ENCODE assay signal across 8 cellular contexts in the genomic region with DNA sequence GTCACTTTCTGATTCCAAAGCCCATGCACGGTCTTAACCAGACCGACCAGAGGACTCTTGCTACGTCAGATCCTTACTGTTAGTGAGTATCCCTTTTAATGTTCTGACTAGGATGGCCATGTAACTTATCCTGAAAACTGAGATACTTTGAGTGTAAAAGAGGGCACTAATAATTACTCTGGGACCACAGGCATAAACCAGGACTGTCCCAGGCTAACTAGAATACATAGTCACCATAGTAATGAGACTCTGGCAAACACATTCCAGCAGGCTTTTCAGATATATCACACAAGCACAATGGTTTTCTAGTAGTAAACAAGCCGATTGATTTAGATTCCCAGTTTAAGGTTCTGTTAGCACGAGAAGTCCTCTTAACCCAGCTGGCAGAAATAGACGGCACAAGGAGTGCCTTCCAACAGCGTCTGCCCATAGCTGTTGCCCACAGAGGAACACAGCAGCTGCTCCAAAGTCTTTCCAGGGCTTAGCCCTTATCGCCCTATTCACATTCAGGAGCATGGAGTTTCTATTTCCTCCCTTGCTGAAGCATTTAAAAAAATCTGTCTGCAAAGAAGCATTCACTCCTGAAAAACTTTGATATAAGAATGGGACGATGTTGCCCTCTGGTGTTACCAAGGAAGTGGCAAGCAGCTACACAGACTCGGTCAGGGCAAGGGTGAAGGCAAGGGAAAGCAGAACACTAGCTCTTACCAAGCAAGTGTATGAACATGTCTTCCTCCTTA.
DNase-seq lines count a peak whose midpoint lies in the region; ATAC-seq and TF ChIP-seq lines count a peak whose summit lies in the region.

No MANE protein-coding gene starts in this region.

- H3K36me3 Mint-ChIP-seq in HFFc6 (ENCODE audit: low read depth): no peaks in the 10 kb centered on the region

- no peaks in the 10 kb centered on the region for H3K9me3 ChIP-seq in SJSA1 (replicated peaks)

- H3K4me1 ChIP-seq in SJSA1 (replicated peaks): peaks cover 27% of the 10 kb centered on the region

- ATAC-seq in HG03196 (IDR thresholded peaks at IDR 0.05; ENCODE audit: unreplicated experiment) (no peak), GM18511 (IDR thresholded peaks at IDR 0.05; ENCODE audit: unreplicated experiment) (no peak)

- H3K4me1 Mint-ChIP-seq in HFFc6 (ENCODE audit: low read depth): peaks cover 53% of the 10 kb centered on the region

- 0 out of 2 replicates have a peak overlapping the region, but pooled peaks have one; percentile 1 for H3K4me3 ChIP-seq in SJSA1

- H3K27ac ChIP-seq in C4-2B: no peak overlapping the region
- H3K27ac ChIP-seq in SJSA1: peak overlapping the region; percentile 23

- peak; percentile 69 for TF ChIP-seq CTCF in C4-2B (conservative IDR thresholded peaks at IDR 0.05)
- peak; percentile 75 for TF ChIP-seq CTCF in HFFc6 (IDR thresholded peaks at IDR 0.05)

- peak overlapping the region; percentile 65 for H3K27ac Mint-ChIP-seq in HFFc6

- H3K4me3 Mint-ChIP-seq in HFFc6: peak overlapping the region; percentile 66

- no peaks in the 10 kb centered on the region for H3K27me3 ChIP-seq in SJSA1 (replicated peaks)

- no peaks in the 10 kb centered on the region for H3K9me3 Mint-ChIP-seq in HFFc6

- peaks cover 4% of the 10 kb centered on the region; the same call in 1 of the 2 replicates for H3K27me3 Mint-ChIP-seq in HFFc6 (ENCODE audit: insufficient read depth)

- H3K36me3 ChIP-seq in SJSA1: no peaks in the 10 kb centered on the region

- DNase-seq in HFFc6 (peak; percentile 71), SJSA1 (ENCODE audit: low read depth in 1 of 2, low spot score in 2 of 2) (peak; percentile 51 to 57), foreskin melanocyte (peak; percentile 71), putamen (ENCODE audit: low spot score) (peak; percentile 54), NK-92 (lab: John Stamatoyannopoulos, UW; ENCODE audit: unreplicated experiment) (no peak)
